Comparison of ENCODE assay signal across 1 cellular context in the genomic region with DNA sequence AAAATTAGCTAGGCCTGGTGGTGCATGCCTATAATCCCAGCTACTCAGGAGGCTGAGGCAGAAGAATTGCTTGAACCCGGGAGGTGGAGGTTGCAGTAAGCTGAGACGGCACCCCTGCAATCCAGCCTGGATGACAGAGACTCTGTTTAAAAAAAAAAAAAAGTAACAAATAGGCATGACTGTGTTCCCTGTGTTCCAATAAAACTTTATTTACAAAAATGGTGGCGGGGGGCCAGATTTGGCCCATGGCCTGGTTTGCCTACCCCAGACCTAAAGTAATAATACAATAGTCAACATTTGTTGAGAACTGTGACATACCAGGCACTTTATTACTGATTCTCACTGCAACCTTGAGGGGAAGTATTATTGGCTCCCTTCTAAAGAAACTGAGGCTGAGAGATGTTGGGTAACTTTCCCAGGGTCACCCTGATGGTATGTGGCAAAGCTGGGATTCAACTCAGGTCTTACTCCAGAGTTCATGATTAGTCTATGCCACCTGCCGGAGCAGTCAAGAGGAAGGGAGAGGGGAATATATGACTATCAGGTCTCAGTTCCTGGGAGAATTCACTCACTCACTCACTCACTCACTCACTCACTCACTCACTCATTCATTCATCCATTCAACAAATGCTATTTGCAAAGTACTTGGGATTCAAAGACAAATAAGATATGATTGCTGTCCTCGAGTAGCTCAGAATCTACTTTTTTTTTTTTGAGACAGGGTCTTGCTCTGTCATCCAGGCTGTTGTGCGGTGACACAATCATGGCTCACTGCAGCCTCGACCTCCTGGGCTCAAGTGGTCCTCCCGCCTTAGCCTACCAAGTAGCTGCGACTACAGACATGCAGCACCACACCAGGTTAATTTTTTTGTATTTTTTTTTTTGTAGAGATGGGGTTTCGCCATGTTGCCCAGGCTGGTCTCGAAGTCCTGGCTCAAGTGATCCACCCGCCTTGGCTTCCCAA.
TF ChIP-seq lines count a peak whose summit lies in the region.

No MANE protein-coding gene starts in this region.

TF ChIP-seq in HEK293T, 16 proteins besides CTCF, POLR2A, EP300 and RAD21:
- no peak for TF ChIP-seq BHLHE40 (IDR thresholded peaks at IDR 0.05; ENCODE audit: borderline replicate concordance)
- TF ChIP-seq ZNF384 (IDR thresholded peaks at IDR 0.05) = peak; percentile 34; the same call in 1 of the 2 replicates
- no peak for TF ChIP-seq ARNT (IDR thresholded peaks at IDR 0.05)
- TF ChIP-seq FOXK2 (IDR thresholded peaks at IDR 0.05) = no peak
